In the genomic region with DNA sequence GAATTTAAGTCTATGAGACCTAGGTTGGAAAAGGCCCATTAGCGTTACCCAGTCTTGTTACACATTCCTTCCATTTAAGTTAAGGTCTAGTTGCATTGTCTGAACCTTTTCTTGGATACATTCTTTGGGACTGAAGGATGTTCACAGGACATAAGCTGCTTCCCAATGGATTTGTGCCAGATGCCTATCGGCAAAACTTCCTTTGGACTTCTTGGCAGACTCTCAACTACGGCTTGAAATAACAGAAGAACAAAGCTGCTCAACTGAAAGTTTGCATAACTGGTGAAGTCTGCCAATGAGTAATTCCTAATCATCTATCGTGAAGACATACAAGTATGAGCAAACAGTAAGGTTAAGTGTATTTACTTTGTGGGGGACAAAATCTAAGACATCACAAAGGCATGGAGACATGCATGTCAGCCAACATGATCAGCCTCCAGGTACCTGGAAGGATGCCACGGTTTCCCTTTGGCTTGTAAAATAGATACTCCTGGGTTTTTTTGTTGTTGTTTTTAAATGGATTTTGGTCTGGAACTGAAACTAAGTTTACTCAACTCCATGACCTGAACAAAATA, we compare ENCODE assay signal across 1 cellular context.
TF ChIP-seq lines count a peak whose summit lies in the region.

No MANE protein-coding gene starts in this region.

TF ChIP-seq in SK-N-SH, 30 proteins besides CTCF, POLR2A, EP300 and RAD21 (continued from another document):
- TF ChIP-seq, protein P1, sequence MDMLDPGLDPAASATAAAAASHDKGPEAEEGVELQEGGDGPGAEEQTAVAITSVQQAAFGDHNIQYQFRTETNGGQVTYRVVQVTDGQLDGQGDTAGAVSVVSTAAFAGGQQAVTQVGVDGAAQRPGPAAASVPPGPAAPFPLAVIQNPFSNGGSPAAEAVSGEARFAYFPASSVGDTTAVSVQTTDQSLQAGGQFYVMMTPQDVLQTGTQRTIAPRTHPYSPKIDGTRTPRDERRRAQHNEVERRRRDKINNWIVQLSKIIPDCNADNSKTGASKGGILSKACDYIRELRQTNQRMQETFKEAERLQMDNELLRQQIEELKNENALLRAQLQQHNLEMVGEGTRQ (IDR thresholded peaks at IDR 0.05; ENCODE audit: borderline replicate concordance, low read depth, low read length), result no peak
- TF ChIP-seq TCF12 (IDR thresholded peaks at IDR 0.05) (peak; percentile 98), RFX5 (IDR thresholded peaks at IDR 0.05; ENCODE audit: low read length) (no peak), MEF2A (IDR thresholded peaks at IDR 0.05; ENCODE audit: borderline replicate concordance, low read depth) (peak; percentile 83; the same call in 1 of the 2 replicates), TAF1 (IDR thresholded peaks at IDR 0.05; ENCODE audit: borderline replicate concordance, low read depth, low read length) (no peak), ELF1 (IDR thresholded peaks at IDR 0.05) (peak; percentile 47; the same call in 1 of the 2 replicates), FOSL2 (IDR thresholded peaks at IDR 0.05; ENCODE audit: borderline replicate concordance, low read depth) (peak; percentile 98), TEAD4 (IDR thresholded peaks at IDR 0.05; ENCODE audit: borderline replicate concordance, insufficient read depth) (peak; percentile 99), JUND (IDR thresholded peaks at IDR 0.05) (peak; percentile 98), GABPA (IDR thresholded peaks at IDR 0.05; ENCODE audit: low read depth) (no peak; the same call in 1 of the 2 replicates), SIN3A (IDR thresholded peaks at IDR 0.05; ENCODE audit: borderline replicate concordance, low read depth, low read length) (peak; percentile 79; the same call in 1 of the 2 replicates), GATA2 (CRISPR knock-in tag; IDR thresholded peaks at IDR 0.05) (no peak), EZH2phosphoT487 (IDR thresholded peaks at IDR 0.05; ENCODE audit: borderline replicate concordance, low read depth) (no peak), SMC3 (IDR thresholded peaks at IDR 0.05; ENCODE audit: low read depth, low read length) (no peak), MXI1 (IDR thresholded peaks at IDR 0.05; ENCODE audit: low read depth, low read length) (no peak), FOXJ3 (CRISPR knock-in tag; IDR thresholded peaks at IDR 0.05) (no peak), FOXM1 (IDR thresholded peaks at IDR 0.05; ENCODE audit: low read depth) (peak; percentile 91), RXRA (IDR thresholded peaks at IDR 0.05; ENCODE audit: borderline replicate concordance, low read depth) (peak; percentile 96)
- TF ChIP-seq, protein P2, sequence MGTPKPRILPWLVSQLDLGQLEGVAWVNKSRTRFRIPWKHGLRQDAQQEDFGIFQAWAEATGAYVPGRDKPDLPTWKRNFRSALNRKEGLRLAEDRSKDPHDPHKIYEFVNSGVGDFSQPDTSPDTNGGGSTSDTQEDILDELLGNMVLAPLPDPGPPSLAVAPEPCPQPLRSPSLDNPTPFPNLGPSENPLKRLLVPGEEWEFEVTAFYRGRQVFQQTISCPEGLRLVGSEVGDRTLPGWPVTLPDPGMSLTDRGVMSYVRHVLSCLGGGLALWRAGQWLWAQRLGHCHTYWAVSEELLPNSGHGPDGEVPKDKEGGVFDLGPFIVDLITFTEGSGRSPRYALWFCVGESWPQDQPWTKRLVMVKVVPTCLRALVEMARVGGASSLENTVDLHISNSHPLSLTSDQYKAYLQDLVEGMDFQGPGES (IDR thresholded peaks at IDR 0.05; ENCODE audit: low read depth, low read length), result no peak
- TF ChIP-seq, protein P3, sequence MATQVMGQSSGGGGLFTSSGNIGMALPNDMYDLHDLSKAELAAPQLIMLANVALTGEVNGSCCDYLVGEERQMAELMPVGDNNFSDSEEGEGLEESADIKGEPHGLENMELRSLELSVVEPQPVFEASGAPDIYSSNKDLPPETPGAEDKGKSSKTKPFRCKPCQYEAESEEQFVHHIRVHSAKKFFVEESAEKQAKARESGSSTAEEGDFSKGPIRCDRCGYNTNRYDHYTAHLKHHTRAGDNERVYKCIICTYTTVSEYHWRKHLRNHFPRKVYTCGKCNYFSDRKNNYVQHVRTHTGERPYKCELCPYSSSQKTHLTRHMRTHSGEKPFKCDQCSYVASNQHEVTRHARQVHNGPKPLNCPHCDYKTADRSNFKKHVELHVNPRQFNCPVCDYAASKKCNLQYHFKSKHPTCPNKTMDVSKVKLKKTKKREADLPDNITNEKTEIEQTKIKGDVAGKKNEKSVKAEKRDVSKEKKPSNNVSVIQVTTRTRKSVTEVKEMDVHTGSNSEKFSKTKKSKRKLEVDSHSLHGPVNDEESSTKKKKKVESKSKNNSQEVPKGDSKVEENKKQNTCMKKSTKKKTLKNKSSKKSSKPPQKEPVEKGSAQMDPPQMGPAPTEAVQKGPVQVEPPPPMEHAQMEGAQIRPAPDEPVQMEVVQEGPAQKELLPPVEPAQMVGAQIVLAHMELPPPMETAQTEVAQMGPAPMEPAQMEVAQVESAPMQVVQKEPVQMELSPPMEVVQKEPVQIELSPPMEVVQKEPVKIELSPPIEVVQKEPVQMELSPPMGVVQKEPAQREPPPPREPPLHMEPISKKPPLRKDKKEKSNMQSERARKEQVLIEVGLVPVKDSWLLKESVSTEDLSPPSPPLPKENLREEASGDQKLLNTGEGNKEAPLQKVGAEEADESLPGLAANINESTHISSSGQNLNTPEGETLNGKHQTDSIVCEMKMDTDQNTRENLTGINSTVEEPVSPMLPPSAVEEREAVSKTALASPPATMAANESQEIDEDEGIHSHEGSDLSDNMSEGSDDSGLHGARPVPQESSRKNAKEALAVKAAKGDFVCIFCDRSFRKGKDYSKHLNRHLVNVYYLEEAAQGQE (IDR thresholded peaks at IDR 0.05; ENCODE audit: low read depth, low read length), result peak; percentile 61; the same call in 1 of the 2 replicates
- TF ChIP-seq, protein P4, sequence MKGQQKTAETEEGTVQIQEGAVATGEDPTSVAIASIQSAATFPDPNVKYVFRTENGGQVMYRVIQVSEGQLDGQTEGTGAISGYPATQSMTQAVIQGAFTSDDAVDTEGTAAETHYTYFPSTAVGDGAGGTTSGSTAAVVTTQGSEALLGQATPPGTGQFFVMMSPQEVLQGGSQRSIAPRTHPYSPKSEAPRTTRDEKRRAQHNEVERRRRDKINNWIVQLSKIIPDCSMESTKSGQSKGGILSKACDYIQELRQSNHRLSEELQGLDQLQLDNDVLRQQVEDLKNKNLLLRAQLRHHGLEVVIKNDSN (IDR thresholded peaks at IDR 0.05; ENCODE audit: borderline replicate concordance, low read depth), result peak; percentile 26; the same call in 1 of the 2 replicates
- TF ChIP-seq, protein P5, sequence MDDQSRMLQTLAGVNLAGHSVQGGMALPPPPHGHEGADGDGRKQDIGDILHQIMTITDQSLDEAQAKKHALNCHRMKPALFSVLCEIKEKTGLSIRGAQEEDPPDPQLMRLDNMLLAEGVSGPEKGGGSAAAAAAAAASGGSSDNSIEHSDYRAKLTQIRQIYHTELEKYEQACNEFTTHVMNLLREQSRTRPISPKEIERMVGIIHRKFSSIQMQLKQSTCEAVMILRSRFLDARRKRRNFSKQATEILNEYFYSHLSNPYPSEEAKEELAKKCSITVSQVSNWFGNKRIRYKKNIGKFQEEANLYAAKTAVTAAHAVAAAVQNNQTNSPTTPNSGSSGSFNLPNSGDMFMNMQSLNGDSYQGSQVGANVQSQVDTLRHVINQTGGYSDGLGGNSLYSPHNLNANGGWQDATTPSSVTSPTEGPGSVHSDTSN (IDR thresholded peaks at IDR 0.05), result peak; percentile 97
- TF ChIP-seq, protein P6, sequence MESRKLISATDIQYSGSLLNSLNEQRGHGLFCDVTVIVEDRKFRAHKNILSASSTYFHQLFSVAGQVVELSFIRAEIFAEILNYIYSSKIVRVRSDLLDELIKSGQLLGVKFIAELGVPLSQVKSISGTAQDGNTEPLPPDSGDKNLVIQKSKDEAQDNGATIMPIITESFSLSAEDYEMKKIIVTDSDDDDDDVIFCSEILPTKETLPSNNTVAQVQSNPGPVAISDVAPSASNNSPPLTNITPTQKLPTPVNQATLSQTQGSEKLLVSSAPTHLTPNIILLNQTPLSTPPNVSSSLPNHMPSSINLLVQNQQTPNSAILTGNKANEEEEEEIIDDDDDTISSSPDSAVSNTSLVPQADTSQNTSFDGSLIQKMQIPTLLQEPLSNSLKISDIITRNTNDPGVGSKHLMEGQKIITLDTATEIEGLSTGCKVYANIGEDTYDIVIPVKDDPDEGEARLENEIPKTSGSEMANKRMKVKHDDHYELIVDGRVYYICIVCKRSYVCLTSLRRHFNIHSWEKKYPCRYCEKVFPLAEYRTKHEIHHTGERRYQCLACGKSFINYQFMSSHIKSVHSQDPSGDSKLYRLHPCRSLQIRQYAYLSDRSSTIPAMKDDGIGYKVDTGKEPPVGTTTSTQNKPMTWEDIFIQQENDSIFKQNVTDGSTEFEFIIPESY (IDR thresholded peaks at IDR 0.05; ENCODE audit: borderline replicate concordance, low read depth), result peak; percentile 89
